Comparison of ENCODE assay signal across 11 cellular contexts in genomic region chr6:159758031-159759001, GRCh38. TPM values are rescaled to one million over a fixed set of nuclear protein-coding genes. Genes with fewer than 3 reads are reported as not detected.
DNase-seq lines count a peak whose midpoint lies in the region; ATAC-seq and TF ChIP-seq lines count a peak whose summit lies in the region.
"Had no signal": no experiment of that assay in that cellular context is flagged by ENCODE, and none has a peak within 500 bp of the region (broad histone marks: within the 10 kb centered on the region; RNA-seq: fewer than 3 reads in every experiment).

No MANE protein-coding gene starts in this region.

- H3K4me3 Mint-ChIP-seq in IgD-negative memory B cell (peak overlapping the region in 1 of 4 donors; percentile 36), naive B cell (peak overlapping the region in 4 of 8 donors; percentile 5 to 69 (median 60))

- H3K27me3 ChIP-seq in body of pancreas (no peaks in the 10 kb centered on the region), tibial artery (no peaks in the 10 kb centered on the region)
- H3K27me3 ChIP-seq: SJCRH30 had no signal

- H3K27ac ChIP-seq in body of pancreas (no peak overlapping the region), tibial artery (no peak overlapping the region)
- H3K27ac ChIP-seq: SJCRH30, thoracic aorta had no signal

- H3K9me3 Mint-ChIP-seq in IgD-negative memory B cell (no peaks in the 10 kb centered on the region), naive B cell (no peaks in the 10 kb centered on the region)

- H3K4me1 Mint-ChIP-seq in IgD-negative memory B cell (peaks cover 10 to 19% (median 17%) of the 10 kb centered on the region in 3 donors), naive B cell (peaks cover 22 to 32% (median 23%) of the 10 kb centered on the region in 3 donors)

- peaks cover 4% of the 10 kb centered on the region for H3K36me3 Mint-ChIP-seq in IgD-negative memory B cell
- H3K36me3 Mint-ChIP-seq in naive B cell: peaks cover 0 to 13% of the 10 kb centered on the region in 2 donors

- H3K27ac Mint-ChIP-seq in IgD-negative memory B cell (peak overlapping the region in 2 of 3 donors; percentile 5 to 52), naive B cell (peak overlapping the region in 5 of 6 donors; percentile 21 to 81 (median 54))

- no peaks in the 10 kb centered on the region for H3K27me3 Mint-ChIP-seq in IgD-negative memory B cell
- no peaks in the 10 kb centered on the region for H3K27me3 Mint-ChIP-seq in naive B cell

- 89 to 93% methylated on average over 7 of the region's 7 CpGs for WGBS in body of pancreas, 2 donors

- DNase-seq in DMS 273 treated with DMSO at 0.1 percent for 48 hours (lab: John Stamatoyannopoulos, UW) (peak; percentile 11), astrocyte of the spinal cord (ENCODE audit: low read depth, low spot score) (peak; percentile 51), naive B cell (no peak), body of pancreas (no peak), tibial artery (no peak)

- ATAC-seq in naive B cell (ENCODE audit: low read depth in 2 of 2): no peak
- no peak for ATAC-seq in body of pancreas
- ATAC-seq in GM21390 (IDR thresholded peaks at IDR 0.05; ENCODE audit: unreplicated experiment): no peak
- no peak for ATAC-seq in GM21737 (IDR thresholded peaks at IDR 0.05; ENCODE audit: unreplicated experiment)

- intact Hi-C loops in body of pancreas (cut with DNase I): no loop called here
- intact Hi-C loops in tibial artery (cut with DNase I; ENCODE audit: low total_unique reads): no loop called here

- H3K4me3 ChIP-seq in astrocyte of the spinal cord (ENCODE audit: low read depth, low read length) (no peak overlapping the region), body of pancreas (no peak overlapping the region), tibial artery (no peak overlapping the region)
- H3K4me3 ChIP-seq: SJCRH30, thoracic aorta had no signal

- in situ Hi-C loops in astrocyte of the spinal cord (cut with HindIII; ENCODE audit: low sequenced_read_pairs): no loop called here

- no peak for TF ChIP-seq POLR2A in body of pancreas (IDR thresholded peaks at IDR 0.05)

- H3K9me3 ChIP-seq in body of pancreas (no peaks in the 10 kb centered on the region), tibial artery (no peaks in the 10 kb centered on the region)
- H3K9me3 ChIP-seq: SJCRH30, thoracic aorta had no signal

- H3K36me3 ChIP-seq in body of pancreas (replicated peaks in 1 of 2; ENCODE audit: insufficient read depth in 1 of 2, low read depth in 2 of 2) (peaks cover 0 to 20% of the 10 kb centered on the region in 2 donors), tibial artery (peaks cover 17 to 47% (median 26%) of the 10 kb centered on the region in 3 donors)

- TF ChIP-seq CTCF in astrocyte of the spinal cord (IDR thresholded peaks at IDR 0.05; ENCODE audit: low read depth, low read length) (peak; percentile 26), body of pancreas (IDR thresholded peaks at IDR 0.05) (no peak), tibial artery (IDR thresholded peaks at IDR 0.05) (no peak)

- H3K4me1 ChIP-seq in body of pancreas (peaks cover 20% of the 10 kb centered on the region), tibial artery (peaks cover 0 to 35% (median 18%) of the 10 kb centered on the region in 4 donors)

RNA-seq across cellular contexts. Expression of gene ACAT2, which starts 3.5 kb away (rescaled TPM):
- 23.6 TPM for polyA plus RNA-seq in IgD-negative memory B cell
- 10 to 100 TPM; 20.8 to 39.8 (median 27.8) TPM for polyA plus RNA-seq in naive B cell (ENCODE audit: low read depth in 6 of 6)
- total RNA-seq in body of pancreas: 10 to 100 TPM in 1 of 2 donors, 1 to 10 TPM in 1; 7.3 to 16.2 TPM

RNA-seq across cellular contexts. Expression of gene WTAP, which starts 31.0 kb away (rescaled TPM):
- 127 TPM for polyA plus RNA-seq in IgD-negative memory B cell
- polyA plus RNA-seq in naive B cell (ENCODE audit: low read depth in 6 of 6): 100 to 1,000 TPM; 142 to 203 (median 152) TPM
- total RNA-seq in body of pancreas: 10 to 100 TPM; 56.8 to 58.7 TPM

RNA-seq across cellular contexts. Expression of gene TCP1, which starts 31.1 kb away (rescaled TPM):
- polyA plus RNA-seq in IgD-negative memory B cell: 82.7 TPM
- polyA plus RNA-seq in naive B cell (ENCODE audit: low read depth in 6 of 6): 10 to 100 TPM; 69.6 to 86.2 (median 73.3) TPM
- total RNA-seq in body of pancreas: 10 to 100 TPM; 55.7 to 81.5 TPM

RNA-seq across cellular contexts. Expression of gene MRPL18, which starts 32.0 kb away (rescaled TPM):
- polyA plus RNA-seq in IgD-negative memory B cell (108 TPM), naive B cell (ENCODE audit: low read depth in 6 of 6) (100 to 1,000 TPM in 2 of 6 donors, 10 to 100 TPM in 4; 51.6 to 124 (median 86.4) TPM)
- 10 to 100 TPM; 35.0 to 84.0 TPM for total RNA-seq in body of pancreas

RNA-seq across cellular contexts. Expression of gene PNLDC1, which starts 41.8 kb away (rescaled TPM):
- polyA plus RNA-seq in IgD-negative memory B cell (0.89 TPM), naive B cell (ENCODE audit: low read depth in 6 of 6) (not detected)
- under 1 TPM in 1 of 2 donors, not detected in 1; 0.52 TPM for total RNA-seq in body of pancreas
- total RNA-seq: pulmonary artery endothelial cell, SJCRH30 had no signal

Comparison
In these comparisons a context has a peak if more than half of its experiments do, and no peak if none do; other contexts are left out.
1. DNase-seq: peak in DMS 273 treated with DMSO at 0.1 percent for 48 hours (single experiment) and astrocyte of the spinal cord (single experiment); none in naive B cell (single experiment), body of pancreas (0 of 4) and tibial artery (0 of 2).